12 cellular contexts compared by ENCODE assay signal in the genomic region with DNA sequence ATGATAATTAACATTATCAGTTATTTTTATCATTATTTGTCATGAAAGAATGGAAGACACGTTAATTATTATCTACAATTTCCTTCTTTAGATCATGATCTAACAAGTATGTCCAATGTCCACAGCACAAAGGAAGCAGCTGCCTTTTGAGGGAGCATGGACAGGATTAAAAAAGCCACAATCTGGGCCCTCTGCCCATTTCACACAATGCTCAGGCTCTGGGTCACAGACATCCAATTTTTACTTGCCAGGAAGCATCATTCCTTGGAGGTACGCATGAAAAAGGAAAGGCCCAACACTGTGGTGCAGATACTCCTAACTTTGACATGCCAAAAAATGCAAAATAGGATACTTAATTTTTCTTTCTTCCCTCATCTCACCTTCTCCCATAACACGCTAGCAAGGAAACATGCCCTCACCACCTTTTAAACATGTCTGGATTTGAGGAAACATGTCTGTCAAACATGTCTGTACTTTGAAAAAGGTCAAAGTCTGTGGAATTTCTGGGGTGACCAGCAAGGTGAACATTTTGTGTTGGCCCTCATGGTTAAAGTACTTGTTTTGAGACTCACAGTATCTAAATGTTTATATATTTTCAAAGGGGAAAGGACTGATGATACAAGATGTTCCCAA. TPM values are rescaled to one million over a fixed set of nuclear protein-coding genes. Genes with fewer than 3 reads are reported as not detected.
DNase-seq lines count a peak whose midpoint lies in the region; ATAC-seq, FAIRE-seq and TF ChIP-seq lines count a peak whose summit lies in the region.
"Had no signal": no experiment of that assay in that cellular context is flagged by ENCODE, and none has a peak within 500 bp of the region (broad histone marks: within the 10 kb centered on the region; RNA-seq: fewer than 3 reads in every experiment).

No MANE protein-coding gene starts in this region.

- no peaks in the 10 kb centered on the region for H3K9me3 ChIP-seq in HepG2 (ENCODE audit: low read length)

- no peak overlapping the region for H3K9ac ChIP-seq in HepG2 (ENCODE audit: insufficient read depth, low read depth, low read length)
- H3K9ac ChIP-seq in mesendoderm (ENCODE audit: low read length): no peak overlapping the region

- no peak overlapping the region for H2AK5ac ChIP-seq in mesendoderm (ENCODE audit: low read length)

- no peaks in the 10 kb centered on the region for H3K27me3 ChIP-seq in bronchial epithelial cell (ENCODE audit: control insufficient read depth, insufficient read depth, low read length)
- H3K27me3 ChIP-seq in HepG2 (ENCODE audit: control insufficient read depth in 1 of 2, insufficient read depth in 2 of 2, low read length in 2 of 2): no peaks in the 10 kb centered on the region; a peak in 1 of 5 replicates
- H3K27me3 ChIP-seq in mesendoderm (ENCODE audit: insufficient read depth, low read length, poor library complexity): no peaks in the 10 kb centered on the region

- H3K79me1 ChIP-seq in mesendoderm (ENCODE audit: low read length): no peaks in the 10 kb centered on the region

- no peak overlapping the region for H2BK5ac ChIP-seq in mesendoderm (ENCODE audit: low read length)

- CTCF ChIA-PET in HepG2 (lab: Yijun Ruan, JAX; ENCODE audit: low intra/inter-chr PET ratio, low total read pairs): no interaction called here

- no peak for TF ChIP-seq RAD21 in HepG2 (CRISPR knock-in tag; IDR thresholded peaks at IDR 0.05)

- H3K18ac ChIP-seq in mesendoderm (ENCODE audit: low read length): no peak overlapping the region

- in situ Hi-C loops in HepG2 (cut with HindIII; ENCODE audit: extremely low pct_ligation_motif_present, low pct_unique_long_range_greater_than_20kb): no loop called here

- no peak overlapping the region for H2AFZ ChIP-seq in HepG2 (ENCODE audit: low read length)

- ATAC-seq in HepG2: peak; percentile 74

- no peak overlapping the region for H3K23ac ChIP-seq in mesendoderm (ENCODE audit: low read length)

- no peaks in the 10 kb centered on the region for H3K36me3 ChIP-seq in bronchial epithelial cell (ENCODE audit: control insufficient read depth, insufficient read depth, low read length)
- H3K36me3 ChIP-seq in HepG2 (replicated peaks in 1 of 2; ENCODE audit: control insufficient read depth in 1 of 2, insufficient read depth in 2 of 2, low read length in 2 of 2): no peaks in the 10 kb centered on the region
- no peaks in the 10 kb centered on the region for H3K36me3 ChIP-seq in mesendoderm (ENCODE audit: control insufficient read depth, insufficient read depth, low read length)

- H3K4ac ChIP-seq in mesendoderm (ENCODE audit: low read depth, low read length): no peak overlapping the region

- DNase-seq in AG08395 (ENCODE audit: low spot score) (peak; percentile 77), NCI-H2029 (lab: John Stamatoyannopoulos, UW) (peak; percentile 93), bronchial epithelial cell (ENCODE audit: low read depth) (peak; percentile 88), HepG2 (ENCODE audit: low spot score) (peak; percentile 63), cortex of kidney (lab: John Stamatoyannopoulos, UW) (no peak), mesendoderm (no peak), DMS114 treated with DMSO at 0.1 percent for 48 hours (lab: John Stamatoyannopoulos, UW; ENCODE audit: unreplicated experiment) (no peak), NOMO-1 treated with DMSO at 0.1 percent for 48 hours (lab: John Stamatoyannopoulos, UW; ENCODE audit: unreplicated experiment) (no peak)
- DNase-seq: hippocampal formation; NCI-H1436; stimulated activated CD4-positive, alpha-beta T cell treated with anti-CD3 and anti-CD28 coated beads, Interleukin-4, amount 100 ng/mL, for 4 hours had no signal

- POLR2A ChIA-PET in HepG2 (lab: Yijun Ruan, JAX): interaction anchor here (0.8 kb wide), 1 partner anchor 40 kb away, joined by 3 read pairs; the partner anchor contains the start of gene GADD45A

- no peak for TF ChIP-seq POLR2A in HepG2 (IDR thresholded peaks at IDR 0.05; ENCODE audit: insufficient read depth in 1 of 2, low read depth in 2 of 2, low read length in 2 of 2)

- no peak overlapping the region for H4K5ac ChIP-seq in mesendoderm (ENCODE audit: low read length)

- no peak overlapping the region for H2BK120ac ChIP-seq in mesendoderm (ENCODE audit: low read depth, low read length)

- no peak for FAIRE-seq in bronchial epithelial cell (lab: Jason Lieb, UNC)
- FAIRE-seq in HepG2 (lab: Jason Lieb, UNC): peak; percentile 15

- H4K20me1 ChIP-seq in HepG2 (ENCODE audit: insufficient read depth, low read length): no peaks in the 10 kb centered on the region

- no peak overlapping the region for H2BK15ac ChIP-seq in mesendoderm (replicated peaks; ENCODE audit: low read depth)

- no peak overlapping the region for H3K56ac ChIP-seq in mesendoderm (ENCODE audit: low read length)

- H3K27ac ChIP-seq in HepG2 (ENCODE audit: extremely low read length, insufficient read depth, low read length) (no peak overlapping the region), mesendoderm (ENCODE audit: low read depth, low read length) (no peak overlapping the region)
- H3K27ac ChIP-seq: C4-2B had no signal

- H3K4me1 ChIP-seq in HepG2 (ENCODE audit: insufficient read depth, low read length) (peaks cover 36% of the 10 kb centered on the region), mesendoderm (ENCODE audit: control insufficient read depth, low read depth, low read length) (peaks cover 15% of the 10 kb centered on the region)

- BruUV-seq in HepG2 (replicated peaks; lab: Mats Ljungman, UMichigan): no TSS peak

- no peak overlapping the region for H3K4me3 ChIP-seq in bronchial epithelial cell (ENCODE audit: low read depth, low read length)
- H3K4me3 ChIP-seq in HepG2 (replicated peaks in 1 of 3; ENCODE audit: insufficient read depth in 1 of 3, low read depth in 2 of 3, low read length in 3 of 3): no peak overlapping the region
- no peak overlapping the region for H3K4me3 ChIP-seq in mesendoderm (ENCODE audit: low read length)

- TF ChIP-seq CTCF in bronchial epithelial cell (IDR thresholded peaks at IDR 0.05; ENCODE audit: insufficient read depth, low read length, severe bottlenecking) (no peak), HepG2 (CRISPR knock-in tag; IDR thresholded peaks at IDR 0.05) (no peak)

- H3K4me2 ChIP-seq in HepG2 (ENCODE audit: low read depth, low read length): no peak overlapping the region
- H3K4me2 ChIP-seq in mesendoderm (ENCODE audit: low read length): no peak overlapping the region

- no peak for TF ChIP-seq EP300 in HepG2 (IDR thresholded peaks at IDR 0.05; ENCODE audit: low read depth in 2 of 2, low read length in 2 of 2)
- no peak for TF ChIP-seq EP300 in HepG2 (CRISPR knock-in tag; IDR thresholded peaks at IDR 0.05; ENCODE audit: borderline replicate concordance)

- no peaks in the 10 kb centered on the region for H3K79me2 ChIP-seq in HepG2 (ENCODE audit: insufficient read depth, low read length)
- no peaks in the 10 kb centered on the region for H3K79me2 ChIP-seq in mesendoderm (ENCODE audit: control insufficient read depth, insufficient read depth, low read length)

- intact Hi-C loops in HepG2 (cut with micrococcal nuclease; ENCODE audit: unreplicated experiment): loop anchor here (1.0 kb wide), 1 partner anchor 24 kb away; no protein-coding TSS in a partner anchor

- H4K8ac ChIP-seq in mesendoderm (ENCODE audit: low read depth, low read length): no peak overlapping the region

- 27% methylated on average over 3 of the region's 3 CpGs for WGBS in HepG2 (ENCODE audit: low lambda C conversion rate)
- WGBS in mesendoderm (ENCODE audit: extremely low coverage, insufficient coverage, low lambda C conversion rate): no CpG with 5 or more reads among the region's 3 CpGs

TF ChIP-seq in HepG2, 621 proteins besides CTCF, POLR2A, EP300 and RAD21 (continues in another document):
- TF ChIP-seq TOPORS (CRISPR knock-in tag; IDR thresholded peaks at IDR 0.05) (no peak), LBX2 (CRISPR knock-in tag; IDR thresholded peaks at IDR 0.05; ENCODE audit: borderline replicate concordance) (no peak), GATAD1 (CRISPR knock-in tag; IDR thresholded peaks at IDR 0.05) (no peak), HDAC2 (CRISPR knock-in tag; IDR thresholded peaks at IDR 0.05) (0 out of 2 replicates have a peak, but pooled peaks have one; percentile 33), PHF21A (CRISPR knock-in tag; IDR thresholded peaks at IDR 0.05) (no peak)

RNA-seq across cellular contexts. Expression of gene GADD45A, which starts 40.0 kb away (rescaled TPM):
- total RNA-seq in bronchial epithelial cell: 107 and 146 TPM in 2 replicates
- 25.0 and 46.2 TPM in 2 replicates for total RNA-seq in HepG2 (2016; rRNA removed; fragmentation: Illumina TruSeq; extraction: Trizol)
- total RNA-seq in HepG2 (2016; cell fraction: cytosol; rRNA removed; fragmentation: Illumina TruSeq; extraction: Trizol; ENCODE audit: low read depth): 21.8 and 26.9 TPM in 2 replicates
- 23.2 and 49.2 TPM in 2 replicates for total RNA-seq in HepG2 (2016; cell fraction: insoluble cytoplasmic fraction; rRNA removed; fragmentation: Illumina TruSeq; extraction: Trizol)
- total RNA-seq in HepG2 (2016; cell fraction: membrane; rRNA removed; fragmentation: Illumina TruSeq; extraction: Trizol): 27.1 and 30.4 TPM in 2 replicates
- total RNA-seq in HepG2 (2016; cell fraction: nucleus; rRNA removed; fragmentation: Illumina TruSeq; extraction: Trizol): 59.8 and 64.1 TPM in 2 replicates
- 33.2 and 36.2 TPM in 2 replicates for polyA plus RNA-seq in HepG2 (2011; rRNA removed)
- 30.4 and 31.8 TPM in 2 replicates for polyA plus RNA-seq in HepG2 (2011; cell fraction: cytosol; rRNA removed)
- 131 and 138 TPM in 2 replicates for polyA plus RNA-seq in HepG2 (2011; cell fraction: nucleus; rRNA removed)
- 49.0 and 63.8 TPM in 2 replicates for polyA plus RNA-seq in HepG2 (2012)
- polyA plus RNA-seq in HepG2 (2016; cell fraction: cytosol; fragmentation: Illumina TruSeq; extraction: Trizol; ENCODE audit: low read depth): 24.1 and 25.0 TPM in 2 replicates
- polyA plus RNA-seq in HepG2 (2016; cell fraction: insoluble cytoplasmic fraction; fragmentation: Illumina TruSeq; extraction: Trizol; ENCODE audit: low read depth): 48.7 and 51.1 TPM in 2 replicates
- polyA plus RNA-seq in HepG2 (2016; cell fraction: membrane; fragmentation: Illumina TruSeq; extraction: Trizol; ENCODE audit: low read depth): 26.6 and 28.9 TPM in 2 replicates
- polyA plus RNA-seq in HepG2 (2016; cell fraction: nucleus; fragmentation: Illumina TruSeq; extraction: Trizol; ENCODE audit: insufficient read depth, low read depth): 151 and 156 TPM in 2 replicates
- polyA minus RNA-seq in HepG2 (2011; rRNA and poly(A)+ RNA removed; ENCODE audit: low replicate concordance): 1.4 and 17.0 TPM in 2 replicates
- 11.3 and 13.7 TPM in 2 replicates for polyA minus RNA-seq in HepG2 (2011; cell fraction: cytosol; rRNA and poly(A)+ RNA removed)
- polyA minus RNA-seq in HepG2 (2011; cell fraction: nucleus; rRNA and poly(A)+ RNA removed): 60.7 and 75.2 TPM in 2 replicates
- polyA plus RNA-seq in mesendoderm (2013, experiment 1 of 2): 33.2 TPM
- 33.5 TPM for polyA plus RNA-seq in mesendoderm (2013, experiment 2 of 2)

Comparison
In these comparisons a context has a peak if more than half of its experiments do, and no peak if none do; other contexts are left out.
1. DNase-seq: peak in AG08395 (single experiment), NCI-H2029 (single experiment), bronchial epithelial cell (single experiment) and HepG2 (single experiment); none in cortex of kidney (single experiment), mesendoderm (single experiment), DMS114 treated with DMSO at 0.1 percent for 48 hours (single experiment) and NOMO-1 treated with DMSO at 0.1 percent for 48 hours (single experiment).